ENCODE assay signal across 10 cellular contexts in the genomic region with DNA sequence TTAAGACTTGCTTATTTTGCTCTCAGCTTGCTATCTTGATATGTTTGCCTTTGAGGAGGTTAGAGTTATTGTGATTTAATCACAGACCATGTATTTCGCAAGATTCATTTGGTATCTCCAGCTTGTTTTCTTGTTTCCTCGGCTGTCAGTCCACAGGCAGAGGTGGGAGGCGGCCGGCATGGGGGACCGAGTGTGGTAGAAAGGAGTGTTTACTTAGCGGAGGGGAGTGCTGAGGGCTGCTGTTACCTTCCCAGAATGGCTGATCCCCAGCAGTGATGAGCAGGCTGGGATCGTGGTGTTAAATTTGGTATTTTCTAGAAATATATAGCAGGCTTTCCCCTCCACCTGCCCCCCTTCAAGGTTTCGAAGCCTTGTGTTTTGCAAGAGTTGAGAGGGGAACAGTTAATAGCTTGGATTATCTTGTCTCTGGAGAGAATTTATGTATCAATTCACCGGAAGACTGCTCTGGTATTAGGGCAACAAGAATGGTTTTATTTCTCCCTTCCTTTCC.
A peak's percentile ranks its signal among the peaks of the same experiment; 100 is the strongest.
DNase-seq lines count a peak whose midpoint lies in the region; ATAC-seq and TF ChIP-seq lines count a peak whose summit lies in the region.
"Had no signal": no experiment of that assay in that cellular context is flagged by ENCODE, and none has a peak within 500 bp of the region (broad histone marks: within the 10 kb centered on the region; RNA-seq: fewer than 3 reads in every experiment).

No MANE protein-coding gene starts in this region.

- no peaks in the 10 kb centered on the region for H3K9me3 ChIP-seq in ascending aorta

- H3K9me3 Mint-ChIP-seq in activated naive CD4-positive, alpha-beta T cell treated with anti-CD3 and anti-CD28 coated beads, Interleukin-2, amount 50 U/mL, for 72 hours, result no peaks in the 10 kb centered on the region
- H3K9me3 Mint-ChIP-seq: activated T-cell treated with anti-CD3 and anti-CD28 coated beads, Interleukin-2, amount 50 U/mL, for 24 hours; naive thymus-derived CD8-positive, alpha-beta T cell had no signal

- ATAC-seq in Right ventricle myocardium superior (ENCODE audit: poor library complexity) (peak; percentile 33), HG03432 (IDR thresholded peaks at IDR 0.05; ENCODE audit: unreplicated experiment) (no peak)
- no peak for ATAC-seq in activated naive CD4-positive, alpha-beta T cell treated with anti-CD3 and anti-CD28 coated beads, Interleukin-2, amount 50 U/mL, for 72 hours
- ATAC-seq: naive thymus-derived CD8-positive, alpha-beta T cell had no signal

- H3K27ac Mint-ChIP-seq in activated naive CD4-positive, alpha-beta T cell treated with anti-CD3 and anti-CD28 coated beads, Interleukin-2, amount 50 U/mL, for 72 hours, result peak overlapping the region in 1 of 2 donors; percentile 61

- H3K4me1 ChIP-seq in ascending aorta, result peaks cover 20 to 45% of the 10 kb centered on the region in 2 donors

- peak overlapping the region; percentile 44 to 53 for H3K27ac ChIP-seq in ascending aorta

- TF ChIP-seq CTCF in ascending aorta (IDR thresholded peaks at IDR 0.05), result no peak

- H3K27me3 ChIP-seq in ascending aorta, result no peaks in the 10 kb centered on the region

- H3K4me3 ChIP-seq in ascending aorta, result no peak overlapping the region

- intact Hi-C loops in Right ventricle myocardium superior (cut with DNase I) (no loop called here), cardiac septum (cut with DNase I) (no loop called here), ascending aorta (cut with DNase I) (no loop called here)

- H3K36me3 Mint-ChIP-seq in activated naive CD4-positive, alpha-beta T cell treated with anti-CD3 and anti-CD28 coated beads, Interleukin-2, amount 50 U/mL, for 72 hours, result no peaks in the 10 kb centered on the region

- DNase-seq in Right ventricle myocardium superior (no peak), cardiac septum (ENCODE audit: low spot score) (no peak), ascending aorta (ENCODE audit: low spot score in 2 of 2) (no peak), kidney glomerular epithelial cell (lab: John Stamatoyannopoulos, UW) (peak; percentile 78), RKO (ENCODE audit: low spot score) (no peak), cortex of kidney (lab: John Stamatoyannopoulos, UW) (no peak)
- DNase-seq in activated naive CD4-positive, alpha-beta T cell treated with anti-CD3 and anti-CD28 coated beads, Interleukin-2, amount 50 U/mL, for 72 hours (ENCODE audit: low spot score in 2 of 2), result no peak
- DNase-seq: activated T-cell treated with anti-CD3 and anti-CD28 coated beads, Interleukin-2, amount 50 U/mL, for 24 hours; naive thymus-derived CD8-positive, alpha-beta T cell had no signal

- H3K36me3 ChIP-seq in ascending aorta, result no peaks in the 10 kb centered on the region
